ENCODE assay signal across 9 cellular contexts in genomic region chr9:137113385-137114159, GRCh38. TPM values are rescaled to one million over a fixed set of nuclear protein-coding genes. Genes with fewer than 3 reads are reported as not detected.
DNase-seq lines count a peak whose midpoint lies in the region; ATAC-seq, FAIRE-seq and TF ChIP-seq lines count a peak whose summit lies in the region.
"Had no signal": no experiment of that assay in that cellular context is flagged by ENCODE, and none has a peak within 500 bp of the region (broad histone marks: within the 10 kb centered on the region; RNA-seq: fewer than 3 reads in every experiment).

No MANE protein-coding gene starts in this region.

- peak; percentile 74 for DNase-seq in activated effector memory CD4-positive, alpha-beta T cell treated with anti-CD3 and anti-CD28 coated beads, Interleukin-2, amount 50 U/mL, for 16 hours
- no peak for DNase-seq in activated effector memory CD4-positive, alpha-beta T cell treated with Interleukin-2 at 50 U/mL for 16 hours
- DNase-seq in activated CD4-positive, alpha-beta T cell treated with anti-CD3 and anti-CD28 coated beads, Interleukin-2, amount 50 U/mL, for 4 hours: peak; percentile 26 to 31
- DNase-seq in frontal cortex (ENCODE audit: low spot score in 2 of 2): peak; percentile 55 to 59
- no peak for DNase-seq in tibial nerve (ENCODE audit: low spot score in 2 of 2)
- DNase-seq in superior temporal gyrus (ENCODE audit: extremely low spot score): no peak
- no peak for DNase-seq in activated gamma-delta T cell (lab: John Stamatoyannopoulos, UW)

- no peak for TF ChIP-seq CTCF in tibial nerve (IDR thresholded peaks at IDR 0.05)

- no peak for FAIRE-seq in frontal cortex (lab: Jason Lieb, UNC)

- ATAC-seq in GM18858 (IDR thresholded peaks at IDR 0.05; ENCODE audit: unreplicated experiment): no peak

- TF ChIP-seq EP300 in tibial nerve (IDR thresholded peaks at IDR 0.05): no peak

- peaks cover 0 to 19% (median 6%) of the 10 kb centered on the region in 4 donors for H3K4me1 ChIP-seq in tibial nerve

- no peaks in the 10 kb centered on the region for H3K27me3 ChIP-seq in tibial nerve
- H3K27me3 ChIP-seq: adrenal gland had no signal

- H3K9me3 ChIP-seq in tibial nerve: no peaks in the 10 kb centered on the region
- H3K9me3 ChIP-seq: adrenal gland had no signal

- no peak overlapping the region for H3K27ac ChIP-seq in tibial nerve

- peaks cover 0 to 49% (median 6%) of the 10 kb centered on the region in 3 donors for H3K36me3 ChIP-seq in tibial nerve

- no peak for TF ChIP-seq POLR2A in tibial nerve (IDR thresholded peaks at IDR 0.05)

- H3K4me3 ChIP-seq in tibial nerve: peak overlapping the region in 3 of 4 donors; percentile 32 to 91 (median 77)

- 47 to 91% methylated on average over 6 to 30 of the region's 66 CpGs for WGBS in tibial nerve, 2 donors

RNA-seq across cellular contexts. Expression of gene DPP7, which starts 1.0 kb away (rescaled TPM):
- total RNA-seq in frontal cortex (38.3 TPM), tibial nerve (100 to 1,000 TPM in 3 of 4 donors, 10 to 100 TPM in 1; 74.7 to 272 (median 145) TPM)

RNA-seq across cellular contexts. Expression of gene GRIN1, which starts 25.4 kb away (rescaled TPM):
- total RNA-seq in frontal cortex (29.8 TPM), tibial nerve (under 1 TPM in 1 of 4 donors, not detected in 3; 0.21 TPM)

RNA-seq across cellular contexts. Expression of gene MAN1B1, which starts 26.8 kb away (rescaled TPM):
- total RNA-seq in frontal cortex: 42.0 TPM
- total RNA-seq in tibial nerve: 10 to 100 TPM; 47.3 to 58.1 (median 52.1) TPM

RNA-seq across cellular contexts. Expression of gene UAP1L1, which starts 36.3 kb away (rescaled TPM):
- total RNA-seq in frontal cortex (0.41 TPM), tibial nerve (10 to 100 TPM in 2 of 4 donors, 1 to 10 TPM in 2; 8.1 to 20.7 (median 12.3) TPM)

RNA-seq across cellular contexts. Expression of gene SAPCD2, which starts 43.2 kb away (rescaled TPM):
- total RNA-seq in frontal cortex: 1.2 TPM
- under 1 TPM in 2 of 4 donors, not detected in 2; 0.22 to 0.90 TPM for total RNA-seq in tibial nerve

Comparison
In these comparisons a context has a peak if more than half of its experiments do, and no peak if none do; other contexts are left out.
1. DNase-seq: peak in activated effector memory CD4-positive, alpha-beta T cell treated with anti-CD3 and anti-CD28 coated beads, Interleukin-2, amount 50 U/mL, for 16 hours (single experiment), activated CD4-positive, alpha-beta T cell treated with anti-CD3 and anti-CD28 coated beads, Interleukin-2, amount 50 U/mL, for 4 hours (2 of 2) and frontal cortex (2 of 2); none in activated effector memory CD4-positive, alpha-beta T cell treated with Interleukin-2 at 50 U/mL for 16 hours (single experiment), tibial nerve (0 of 2), superior temporal gyrus (single experiment) and activated gamma-delta T cell (single experiment).
2. RNA of gene GRIN1, which starts 25.4 kb away (total RNA-seq): 29.8 TPM in frontal cortex (single experiment); 0.21 TPM in tibial nerve; every median in the first group is over 10 times any median in the second.